9 cellular contexts compared by ENCODE assay signal in genomic region chr3:163482695-163483094, GRCh38.
"Had no signal": no experiment of that assay in that cellular context is flagged by ENCODE, and none has a peak within 500 bp of the region (broad histone marks: within the 10 kb centered on the region; RNA-seq: fewer than 3 reads in every experiment).

No MANE protein-coding gene starts in this region.

- H3K36me3 ChIP-seq: HAP-1 had no signal

- DNase-seq: GM23248, GOT3, H7, HFFc6 had no signal

- H3K4me1 ChIP-seq: HAP-1 had no signal

- H3K27me3 Mint-ChIP-seq: IgD-negative memory B cell had no signal

- H3K36me3 Mint-ChIP-seq: IgD-negative memory B cell had no signal

- H2AFZ ChIP-seq: GM23248 had no signal

- H3K4me3 ChIP-seq: GM23248, HAP-1 had no signal

- ATAC-seq: HCT116, HepG2 had no signal

- H3K4me1 Mint-ChIP-seq: IgD-negative memory B cell had no signal

- H3K4me3 Mint-ChIP-seq: HFFc6, IgD-negative memory B cell had no signal

- H3K27ac Mint-ChIP-seq: HFFc6, IgD-negative memory B cell had no signal

- H3K9me3 Mint-ChIP-seq: IgD-negative memory B cell had no signal

- H3K9me3 ChIP-seq: HAP-1 had no signal

- H3K27ac ChIP-seq: GM23248, HL-60 had no signal
